In genomic region chr2:224584111-224584764, GRCh38 we compare ENCODE assay signal across 8 cellular contexts. TPM values are rescaled to one million over a fixed set of nuclear protein-coding genes. Genes with fewer than 3 reads are reported as not detected.
A peak's percentile ranks its signal among the peaks of the same experiment; 100 is the strongest.
DNase-seq lines count a peak whose midpoint lies in the region; ATAC-seq and TF ChIP-seq lines count a peak whose summit lies in the region.

No MANE protein-coding gene starts in this region.

- peak overlapping the region; percentile 75 for H3K9ac ChIP-seq in HCT116 (ENCODE audit: low read length)
- H3K9ac ChIP-seq in trophoblast cell (ENCODE audit: low read length): peak overlapping the region; percentile 87

- peaks cover 55% of the 10 kb centered on the region for H3K79me2 ChIP-seq in HCT116 (ENCODE audit: insufficient read depth, low read length)
- peaks cover 32% of the 10 kb centered on the region for H3K79me2 ChIP-seq in trophoblast cell (ENCODE audit: control insufficient read depth, insufficient read depth, low read length, poor library complexity)

- TF ChIP-seq CTCF in HCT116 (IDR thresholded peaks at IDR 0.05 in 2 of 3, conservative IDR thresholded peaks at IDR 0.05 in 1 of 3; ENCODE audit: borderline replicate concordance in 1 of 3, insufficient read depth in 1 of 3, low read depth in 2 of 3, low read length in 2 of 3): no peak
- no peak for TF ChIP-seq CTCF in cardiac muscle cell (IDR thresholded peaks at IDR 0.05; ENCODE audit: low read depth, low read length)

- RAD21 ChIA-PET in HCT116 (lab: Charles Lee; ENCODE audit: low non-redundant PET in 1 of 2, low total read pairs in 2 of 2, uncharacterized antibody in 2 of 2, unreplicated experiment in 2 of 2): no interaction called here

- H3K4me3 Mint-ChIP-seq in activated naive CD4-positive, alpha-beta T cell treated with anti-CD3 and anti-CD28 coated beads, Interleukin-2, amount 50 U/mL, for 24 hours: peak overlapping the region; percentile 98

- H3K27me3 Mint-ChIP-seq in activated naive CD4-positive, alpha-beta T cell treated with anti-CD3 and anti-CD28 coated beads, Interleukin-2, amount 50 U/mL, for 24 hours: no peaks in the 10 kb centered on the region

- H3K4me3 ChIP-seq in HCT116 (replicated peaks in 1 of 2; ENCODE audit: low read depth in 1 of 2, low read length in 2 of 2): peak overlapping the region; percentile 79 to 92
- H3K4me3 ChIP-seq in cardiac muscle cell: peak overlapping the region; percentile 90
- H3K4me3 ChIP-seq in trophoblast cell (ENCODE audit: low read depth, low read length): peak overlapping the region; percentile 97

- H2BK120ac ChIP-seq in trophoblast cell (ENCODE audit: insufficient read depth, low read length, poor library complexity): no peak overlapping the region

- peak overlapping the region; percentile 32 for H4K8ac ChIP-seq in trophoblast cell (ENCODE audit: low read depth, low read length)

- intact Hi-C loops in HCT116 (cut with micrococcal nuclease): loop anchor here (5.0 kb wide), 1 partner anchor 97 kb away; no protein-coding TSS in a partner anchor

- no peak overlapping the region for H3K18ac ChIP-seq in trophoblast cell (ENCODE audit: low read length)

- no peaks in the 10 kb centered on the region for H3K9me3 Mint-ChIP-seq in activated naive CD4-positive, alpha-beta T cell treated with anti-CD3 and anti-CD28 coated beads, Interleukin-2, amount 50 U/mL, for 24 hours

- peaks cover 11 to 27% of the 10 kb centered on the region in 2 experiments; a peak in 3 of 4 replicates for H3K4me1 ChIP-seq in HCT116 (ENCODE audit: control insufficient read depth in 1 of 2, insufficient read depth in 2 of 2, low read length in 2 of 2)
- H3K4me1 ChIP-seq in cardiac muscle cell (ENCODE audit: low read depth): peaks cover 26% of the 10 kb centered on the region
- H3K4me1 ChIP-seq in trophoblast cell (ENCODE audit: control insufficient read depth in 1 of 2, insufficient read depth in 2 of 2, low read length in 2 of 2): peaks cover 2 to 3% of the 10 kb centered on the region in 2 experiments

- peaks cover 28% of the 10 kb centered on the region; the same call in 1 of the 2 replicates for H4K20me1 ChIP-seq in HCT116 (ENCODE audit: insufficient read depth)

- H3K14ac ChIP-seq in trophoblast cell (ENCODE audit: low read length): peak overlapping the region; percentile 68

- BruUV-seq in HCT116 (replicated peaks; lab: Mats Ljungman, UMichigan): no TSS peak

- WGBS in trophoblast cell (ENCODE audit: extremely low coverage, insufficient coverage, insufficient read length): no CpG with 5 or more reads among the region's 45 CpGs

- H3K27ac Mint-ChIP-seq in activated naive CD4-positive, alpha-beta T cell treated with anti-CD3 and anti-CD28 coated beads, Interleukin-2, amount 50 U/mL, for 24 hours: peak overlapping the region; percentile 95

- peaks cover 5% of the 10 kb centered on the region for H3K36me3 Mint-ChIP-seq in activated naive CD4-positive, alpha-beta T cell treated with anti-CD3 and anti-CD28 coated beads, Interleukin-2, amount 50 U/mL, for 24 hours

- no peak for ATAC-seq in HCT116

- H3K27ac ChIP-seq in HCT116 (ENCODE audit: low read depth, low read length) (peak overlapping the region; percentile 92), cardiac muscle cell (peak overlapping the region; percentile 98), trophoblast cell (ENCODE audit: low read depth, low read length) (peak overlapping the region; percentile 98)

- peaks cover 50% of the 10 kb centered on the region for H3K4me1 Mint-ChIP-seq in activated naive CD4-positive, alpha-beta T cell treated with anti-CD3 and anti-CD28 coated beads, Interleukin-2, amount 50 U/mL, for 24 hours

- H4K91ac ChIP-seq in trophoblast cell (ENCODE audit: low read depth, low read length): peak overlapping the region; percentile 96

- H3K23ac ChIP-seq in trophoblast cell (ENCODE audit: low read length): peak overlapping the region; percentile 40

- peak overlapping the region; percentile 81 for H2BK5ac ChIP-seq in trophoblast cell (ENCODE audit: low read depth, low read length, poor library complexity)

- no peak for TF ChIP-seq POLR2A in HCT116 (IDR thresholded peaks at IDR 0.05; ENCODE audit: borderline replicate concordance, extremely low read depth, insufficient read depth, insufficient read length)

- no peak overlapping the region for H2BK12ac ChIP-seq in trophoblast cell (ENCODE audit: low read length)

- H2AK5ac ChIP-seq in trophoblast cell (ENCODE audit: low read length): peak overlapping the region; percentile 7

- H4K12ac ChIP-seq in trophoblast cell (ENCODE audit: low read depth, low read length): peak overlapping the region; percentile 22

- peak overlapping the region; percentile 94 for H3K4me2 ChIP-seq in HCT116 (ENCODE audit: low read length)
- H3K4me2 ChIP-seq in trophoblast cell (ENCODE audit: low read length): peak overlapping the region; percentile 85

- H3K36me3 ChIP-seq in HCT116 (ENCODE audit: control insufficient read depth in 1 of 2, insufficient read depth in 2 of 2, low read length in 2 of 2) (peaks cover 0 to 4% of the 10 kb centered on the region in 2 experiments; a peak in 1 of 4 replicates), cardiac muscle cell (no peaks in the 10 kb centered on the region), trophoblast cell (ENCODE audit: control insufficient read depth in 1 of 2, insufficient read depth in 2 of 2, low read length in 2 of 2) (peaks cover 0 to 12% of the 10 kb centered on the region in 2 experiments)

- POLR2A ChIA-PET in HCT116 (lab: Charles Lee): no interaction called here

- H2AFZ ChIP-seq in HCT116 (ENCODE audit: low read depth, low read length, poor library complexity, severe bottlenecking) (no peak overlapping the region), trophoblast cell (ENCODE audit: insufficient read depth, low read length, poor library complexity) (no peak overlapping the region)

- H3K27me3 ChIP-seq in HCT116 (ENCODE audit: insufficient read depth, low read length) (no peaks in the 10 kb centered on the region), cardiac muscle cell (no peaks in the 10 kb centered on the region), trophoblast cell (ENCODE audit: insufficient read depth, low read length) (no peaks in the 10 kb centered on the region)

- H3K4ac ChIP-seq in trophoblast cell (ENCODE audit: low read depth, low read length): peak overlapping the region; percentile 93

- H3K9me3 ChIP-seq in HCT116 (ENCODE audit: control insufficient read depth in 1 of 2, insufficient read depth in 1 of 2, low read depth in 1 of 2, low read length in 2 of 2) (no peaks in the 10 kb centered on the region), cardiac muscle cell (ENCODE audit: low read depth) (no peaks in the 10 kb centered on the region), trophoblast cell (ENCODE audit: insufficient read depth, low read depth, low read length) (no peaks in the 10 kb centered on the region)

- peak; percentile 16 for DNase-seq in GF-D8 (lab: John Stamatoyannopoulos, UW)
- no peak for DNase-seq in HCT116 (ENCODE audit: low read depth, low spot score)
- DNase-seq in NOMO-1 (lab: John Stamatoyannopoulos, UW; ENCODE audit: unreplicated experiment in 2 of 2): peak; percentile 53 to 61
- DNase-seq in cardiac muscle cell (ENCODE audit: low read depth in 1 of 2, low spot score in 1 of 2): peak; percentile 49 to 59
- DNase-seq in trophoblast cell: peak; percentile 46 to 58
- DNase-seq in NCI-H146 (lab: John Stamatoyannopoulos, UW): no peak
- DNase-seq in NCI-H1930 (lab: John Stamatoyannopoulos, UW): no peak

- CTCF ChIA-PET in HCT116 (lab: Charles Lee): no interaction called here

- no peak for TF ChIP-seq RAD21 in HCT116 (IDR thresholded peaks at IDR 0.05; ENCODE audit: low read depth)

- H3K79me1 ChIP-seq in trophoblast cell (ENCODE audit: low read length): peaks cover 8% of the 10 kb centered on the region

- H3K9me2 ChIP-seq in HCT116 (ENCODE audit: insufficient read depth): no peaks in the 10 kb centered on the region

TF ChIP-seq in HCT116, 20 proteins besides CTCF, POLR2A, EP300 and RAD21:
- TF ChIP-seq ZBTB33 (IDR thresholded peaks at IDR 0.05; ENCODE audit: extremely low read depth, insufficient replicate concordance, low read length) (no peak), SIN3A (IDR thresholded peaks at IDR 0.05; ENCODE audit: low read depth) (peak; percentile 25; the same call in 1 of the 2 replicates)

RNA-seq across cellular contexts. Expression of gene CUL3, which starts 0.9 kb away (rescaled TPM):
- total RNA-seq in HCT116 (2021; ENCODE audit: unreplicated experiment): 95.7 TPM
- 47.3 and 51.9 TPM in 2 replicates for polyA plus RNA-seq in HCT116 (2012)
- 47.6 and 51.3 TPM in 2 replicates for total RNA-seq in cardiac muscle cell
- 78.8 and 90.9 TPM in 2 replicates for polyA plus RNA-seq in cardiac muscle cell
- polyA plus RNA-seq in trophoblast cell (2013): 85.4 and 86.3 TPM in 2 replicates

Comparison
In these comparisons a context has a peak if more than half of its experiments do, and no peak if none do; other contexts are left out.
1. DNase-seq: peak in GF-D8 (single experiment), NOMO-1 (2 of 2), cardiac muscle cell (2 of 2) and trophoblast cell (2 of 2); none in HCT116 (single experiment), NCI-H146 (single experiment) and NCI-H1930 (0 of 2).
2. Peak in every context shown above with its lines, with median percentiles within 50 percentile points of each other: H3K27ac ChIP-seq and H3K4me3 ChIP-seq.